1 cellular context compared by ENCODE assay signal in genomic region chr2:118130385-118130784, GRCh38.
TF ChIP-seq lines count a peak whose summit lies in the region.

No MANE protein-coding gene starts in this region.

TF ChIP-seq in GM23338, 12 proteins besides CTCF, POLR2A, EP300 and RAD21 (continued from another document):
- no peak for TF ChIP-seq ZNF462 (CRISPR knock-in tag; IDR thresholded peaks at IDR 0.05)
- no peak for TF ChIP-seq ETS1 (IDR thresholded peaks at IDR 0.05)
- TF ChIP-seq CREB1 (CRISPR knock-in tag; IDR thresholded peaks at IDR 0.05; ENCODE audit: low read depth): no peak
- no peak for TF ChIP-seq EZH2 (IDR thresholded peaks at IDR 0.05; ENCODE audit: low read depth, unreplicated experiment)
- no peak for TF ChIP-seq STAT1 (IDR thresholded peaks at IDR 0.05; ENCODE audit: unreplicated experiment)
